ENCODE assay signal across 13 cellular contexts in genomic region chr1:48931571-48932251, GRCh38.
DNase-seq lines count a peak whose midpoint lies in the region; ATAC-seq and TF ChIP-seq lines count a peak whose summit lies in the region.
"Had no signal": no experiment of that assay in that cellular context is flagged by ENCODE, and none has a peak within 500 bp of the region (broad histone marks: within the 10 kb centered on the region; RNA-seq: fewer than 3 reads in every experiment).

No MANE protein-coding gene starts in this region.

- H3K9me3 ChIP-seq in adrenal gland (replicated peaks in 1 of 3) (no peaks in the 10 kb centered on the region), upper lobe of right lung (no peaks in the 10 kb centered on the region), colonic mucosa (no peaks in the 10 kb centered on the region)
- H3K9me3 ChIP-seq: esophagus muscularis mucosa had no signal

- no peak for TF ChIP-seq CTCF in adrenal gland (IDR thresholded peaks at IDR 0.05)
- TF ChIP-seq CTCF in upper lobe of right lung (IDR thresholded peaks at IDR 0.05), result no peak
- TF ChIP-seq CTCF in colonic mucosa (IDR thresholded peaks at IDR 0.05), result no peak

- peak overlapping the region in 1 of 5 donors; percentile 24 for H3K27ac ChIP-seq in adrenal gland
- no peak overlapping the region for H3K27ac ChIP-seq in upper lobe of right lung
- H3K27ac ChIP-seq in colonic mucosa, result no peak overlapping the region
- H3K27ac ChIP-seq: esophagus muscularis mucosa had no signal

- no peak overlapping the region for H3K9ac ChIP-seq in colonic mucosa (ENCODE audit: low read depth in 2 of 2, low read length in 2 of 2)

- peak; percentile 76 for ATAC-seq in upper lobe of right lung
- ATAC-seq: stimulated activated naive CD8-positive, alpha-beta T cell treated with anti-CD3 and anti-CD28 coated beads, Interleukin-15, amount 100 ng/mL, for 72 hours had no signal

- intact Hi-C loops in adrenal gland (cut with DNase I), result no loop called here
- intact Hi-C loops in upper lobe of right lung (cut with DNase I), result no loop called here
- intact Hi-C loops in colonic mucosa (cut with DNase I), result no loop called here
- intact Hi-C loops in head of caudate nucleus (cut with DNase I), result no loop called here

- no peaks in the 10 kb centered on the region for H3K27me3 ChIP-seq in adrenal gland
- no peaks in the 10 kb centered on the region for H3K27me3 ChIP-seq in upper lobe of right lung
- H3K27me3 ChIP-seq in colonic mucosa, result no peaks in the 10 kb centered on the region
- H3K27me3 ChIP-seq: esophagus muscularis mucosa had no signal

- no peak for TF ChIP-seq POLR2A in adrenal gland (IDR thresholded peaks at IDR 0.05)

- H3K4me3 ChIP-seq in adrenal gland (no peak overlapping the region), upper lobe of right lung (no peak overlapping the region), colonic mucosa (no peak overlapping the region)
- H3K4me3 ChIP-seq: esophagus muscularis mucosa had no signal

- 12 to 43% (median 33%) methylated on average over 7 of the region's 7 CpGs for WGBS in adrenal gland, 4 donors

- peaks cover 0 to 9% of the 10 kb centered on the region in 2 donors for H3K4me1 ChIP-seq in adrenal gland (replicated peaks in 1 of 2)
- no peaks in the 10 kb centered on the region for H3K4me1 ChIP-seq in upper lobe of right lung
- no peaks in the 10 kb centered on the region for H3K4me1 ChIP-seq in colonic mucosa

- no peaks in the 10 kb centered on the region for H3K36me3 ChIP-seq in adrenal gland (replicated peaks in 1 of 2)
- no peaks in the 10 kb centered on the region for H3K36me3 ChIP-seq in upper lobe of right lung
- H3K36me3 ChIP-seq in colonic mucosa, result no peaks in the 10 kb centered on the region
- H3K36me3 ChIP-seq: esophagus muscularis mucosa had no signal

- DNase-seq in HK-2 (ENCODE audit: unreplicated experiment), result peak; percentile 13
- DNase-seq in adrenal gland, result peak; percentile 17 to 62 (median 43)
- DNase-seq in iris pigment epithelial cell (ENCODE audit: low read depth), result peak; percentile 31
- no peak for DNase-seq in upper lobe of right lung
- DNase-seq in activated naive CD4-positive, alpha-beta T cell treated with Interleukin-2 at 50 U/mL for 16 hours, result no peak
- DNase-seq in colonic mucosa, result no peak
- DNase-seq in head of caudate nucleus, result no peak
- DNase-seq: activated CD8-positive, alpha-beta memory T cell treated with anti-CD3 and anti-CD28 coated beads, Interleukin-2, amount 50 U/mL, for 48 hours; KBM-7; NCI-H2081 treated with DMSO at 0.1 percent for 48 hours; stimulated activated CD4-positive, alpha-beta T cell treated with anti-CD3 and anti-CD28 coated beads, Interleukin-4, amount 100 ng/mL, for 4 hours; stimulated activated naive CD8-positive, alpha-beta T cell treated with anti-CD3 and anti-CD28 coated beads, Interleukin-15, amount 100 ng/mL, for 72 hours had no signal

Comparison
In these comparisons a context has a peak if more than half of its experiments do, and no peak if none do; other contexts are left out.
1. DNase-seq: peak in HK-2 (single experiment), adrenal gland (7 of 7) and iris pigment epithelial cell (single experiment); none in upper lobe of right lung (single experiment), activated naive CD4-positive, alpha-beta T cell treated with Interleukin-2 at 50 U/mL for 16 hours (single experiment), colonic mucosa (single experiment) and head of caudate nucleus (0 of 42).